19 cellular contexts compared by ENCODE assay signal in genomic region chr2:192011196-192011595, GRCh38.
DNase-seq lines count a peak whose midpoint lies in the region; FAIRE-seq and TF ChIP-seq lines count a peak whose summit lies in the region.
"Had no signal": no experiment of that assay in that cellular context is flagged by ENCODE, and none has a peak within 500 bp of the region (broad histone marks: within the 10 kb centered on the region; RNA-seq: fewer than 3 reads in every experiment).

No MANE protein-coding gene starts in this region.

- no peaks in the 10 kb centered on the region for H3K79me2 ChIP-seq in H9 (ENCODE audit: insufficient read depth, low read length)
- no peaks in the 10 kb centered on the region for H3K79me2 ChIP-seq in fibroblast of lung (ENCODE audit: control insufficient read depth, insufficient read depth, low read length)
- H3K79me2 ChIP-seq in osteoblast (ENCODE audit: insufficient read depth, low read length): no peaks in the 10 kb centered on the region
- no peaks in the 10 kb centered on the region for H3K79me2 ChIP-seq in hepatocyte

- no peak overlapping the region for H3K56ac ChIP-seq in H9 (ENCODE audit: insufficient read length, low read depth, low read length)

- DNase-seq in H9 (no peak), astrocyte of the spinal cord (ENCODE audit: low read depth, low spot score) (peak; percentile 68), fibroblast of lung (ENCODE audit: low read depth in 2 of 2) (peak; percentile 64 to 77), osteoblast (ENCODE audit: insufficient read length, low spot score, missing footprints) (peak; percentile 57), hepatocyte (ENCODE audit: low spot score) (no peak), A673 (ENCODE audit: low spot score) (no peak), cardiac septum (ENCODE audit: low spot score) (no peak), GM12891 (ENCODE audit: insufficient read length, low spot score) (no peak)
- DNase-seq: ACHN; DMS79; H7; NCI-H1092 treated with DMSO at 0.1 percent for 48 hours; NCI-H146; NCI-H2081; NK-92 treated with Interleukin-12 subunit alpha and Interleukin-12 subunit beta, amount 100 ng/mL, for 24 hours; Peyer's patch had no signal

- no peaks in the 10 kb centered on the region for H3K9me3 Mint-ChIP-seq in H9
- H3K9me3 Mint-ChIP-seq: IgD-negative memory B cell had no signal

- H3K4me1 ChIP-seq in H9 (ENCODE audit: insufficient read depth, low read length) (no peaks in the 10 kb centered on the region), fibroblast of lung (ENCODE audit: control insufficient read depth, extremely low read depth, insufficient read depth, low read length) (no peaks in the 10 kb centered on the region), osteoblast (ENCODE audit: insufficient read depth, low read length) (peaks cover 7% of the 10 kb centered on the region), hepatocyte (ENCODE audit: insufficient read depth) (no peaks in the 10 kb centered on the region), A673 (ENCODE audit: insufficient read depth, low read length, poor library complexity, severe bottlenecking) (no peaks in the 10 kb centered on the region)
- H3K4me1 ChIP-seq: Peyer's patch had no signal

- H3K36me3 Mint-ChIP-seq in H9 (ENCODE audit: insufficient read depth in 1 of 3, low read depth in 3 of 3): no peaks in the 10 kb centered on the region
- H3K36me3 Mint-ChIP-seq: CD14-positive monocyte, IgD-negative memory B cell had no signal

- no peak overlapping the region for H3K4me3 ChIP-seq in astrocyte of the spinal cord (ENCODE audit: low read depth, low read length)
- H3K4me3 ChIP-seq in fibroblast of lung (replicated peaks in 1 of 4; ENCODE audit: control extremely low read depth in 1 of 4, insufficient read depth in 1 of 4, low read depth in 3 of 4, low read length in 4 of 4): no peak overlapping the region
- no peak overlapping the region for H3K4me3 ChIP-seq in osteoblast (ENCODE audit: insufficient read depth, low read length)
- H3K4me3 ChIP-seq in hepatocyte: no peak overlapping the region
- no peak overlapping the region for H3K4me3 ChIP-seq in A673 (ENCODE audit: low read depth, low read length, poor library complexity, severe bottlenecking)
- H3K4me3 ChIP-seq: Peyer's patch had no signal

- H2BK120ac ChIP-seq in H9 (ENCODE audit: low read depth, low read length, poor library complexity, severe bottlenecking): no peak overlapping the region

- H4K8ac ChIP-seq in H9 (replicated peaks; ENCODE audit: insufficient read length, low read depth, low read length): no peak overlapping the region

- no peak overlapping the region for H2AFZ ChIP-seq in H9 (ENCODE audit: low read length)
- H2AFZ ChIP-seq in fibroblast of lung (ENCODE audit: low read length): peak overlapping the region; percentile 31
- peak overlapping the region; percentile 69 for H2AFZ ChIP-seq in osteoblast (ENCODE audit: low read length)
- H2AFZ ChIP-seq in hepatocyte: no peak overlapping the region

- in situ Hi-C loops in astrocyte of the spinal cord (cut with HindIII; ENCODE audit: low sequenced_read_pairs): no loop called here

- H3K9me2 ChIP-seq in hepatocyte (replicated peaks; ENCODE audit: insufficient read depth): no peaks in the 10 kb centered on the region

- TF ChIP-seq POLR2A in GM12891 (IDR thresholded peaks at IDR 0.05; ENCODE audit: low read depth, low read length): no peak

- intact Hi-C loops in A673 (cut with micrococcal nuclease; ENCODE audit: unreplicated experiment): no loop called here
- intact Hi-C loops in cardiac septum (cut with DNase I): no loop called here

- CTCF ChIA-PET in A673 (lab: Charles Lee): no interaction called here

- H3K27me3 ChIP-seq in H9 (ENCODE audit: insufficient read depth, low read length) (no peaks in the 10 kb centered on the region), fibroblast of lung (ENCODE audit: control insufficient read depth, insufficient read depth, low read length) (no peaks in the 10 kb centered on the region), osteoblast (ENCODE audit: insufficient read depth, low read length) (peaks cover 2% of the 10 kb centered on the region), hepatocyte (no peaks in the 10 kb centered on the region), A673 (replicated peaks; ENCODE audit: insufficient read depth, low read depth, low read length, poor library complexity) (no peaks in the 10 kb centered on the region)
- H3K27me3 ChIP-seq: Peyer's patch had no signal

- no peak overlapping the region for H3K23ac ChIP-seq in H9 (ENCODE audit: insufficient read length, low read depth, low read length)

- H2BK12ac ChIP-seq in H9 (ENCODE audit: insufficient read length, low read depth, low read length): no peak overlapping the region

- H3K18ac ChIP-seq in H9 (ENCODE audit: insufficient read length, low read depth, low read length): no peak overlapping the region

- H4K20me1 ChIP-seq in H9 (ENCODE audit: control insufficient read depth, insufficient read depth, insufficient read length) (no peaks in the 10 kb centered on the region), fibroblast of lung (ENCODE audit: control insufficient read depth, extremely low read depth, insufficient read depth, low read length) (no peaks in the 10 kb centered on the region), osteoblast (ENCODE audit: insufficient read depth, low read length) (no peaks in the 10 kb centered on the region), hepatocyte (ENCODE audit: insufficient read depth, poor library complexity, severe bottlenecking) (no peaks in the 10 kb centered on the region)

- H3K27ac Mint-ChIP-seq in H9: peak overlapping the region in 2 of 3 experiments; percentile 2 to 20; a peak in 2 of 7 replicates
- H3K27ac Mint-ChIP-seq: IgD-negative memory B cell had no signal

- no peak overlapping the region for H3K4ac ChIP-seq in H9 (ENCODE audit: low read depth, low read length)

- H2AK5ac ChIP-seq in H9 (ENCODE audit: insufficient read length, low read length): no peak overlapping the region

- BruUV-seq in A673 (replicated peaks; lab: Mats Ljungman, UMichigan): no TSS peak

- peak overlapping the region; percentile 76 for H3T11ph ChIP-seq in H9 (ENCODE audit: low read length)

- no peak overlapping the region for H4K5ac ChIP-seq in H9 (ENCODE audit: insufficient read length, low read depth, low read length)

- no peak overlapping the region for H2BK15ac ChIP-seq in H9 (ENCODE audit: low read depth, low read length)

- no peaks in the 10 kb centered on the region for H3K23me2 ChIP-seq in H9 (ENCODE audit: insufficient read length, low read depth, low read length, poor library complexity, severe bottlenecking)

- no peak overlapping the region for H3K14ac ChIP-seq in H9 (ENCODE audit: insufficient read depth, low read length)

- H3K79me1 ChIP-seq in H9 (ENCODE audit: insufficient read depth, low read depth, low read length, poor library complexity, severe bottlenecking): no peaks in the 10 kb centered on the region

- H3K4me1 Mint-ChIP-seq in H9: peaks cover 26 to 27% of the 10 kb centered on the region in 2 experiments
- H3K4me1 Mint-ChIP-seq: CD14-positive monocyte, IgD-negative memory B cell had no signal

- no peak overlapping the region for H3K27ac ChIP-seq in H9 (ENCODE audit: insufficient read length, low read depth, low read length)
- H3K27ac ChIP-seq in fibroblast of lung (ENCODE audit: insufficient read depth, low read length): no peak overlapping the region
- no peak overlapping the region for H3K27ac ChIP-seq in osteoblast (ENCODE audit: low read depth, low read length)
- H3K27ac ChIP-seq in hepatocyte: no peak overlapping the region
- H3K27ac ChIP-seq in A673 (ENCODE audit: low read depth, low read length, poor library complexity, severe bottlenecking): no peak overlapping the region
- H3K27ac ChIP-seq: Peyer's patch had no signal

- no peaks in the 10 kb centered on the region for H3K36me3 ChIP-seq in fibroblast of lung (ENCODE audit: control insufficient read depth, insufficient read depth, low read length)
- H3K36me3 ChIP-seq in osteoblast (ENCODE audit: insufficient read depth, low read length): no peaks in the 10 kb centered on the region
- H3K36me3 ChIP-seq in hepatocyte (replicated peaks; ENCODE audit: insufficient read depth, low read depth): no peaks in the 10 kb centered on the region
- H3K36me3 ChIP-seq in A673 (ENCODE audit: insufficient read depth, low read length, poor library complexity, severe bottlenecking): no peaks in the 10 kb centered on the region
- H3K36me3 ChIP-seq: Peyer's patch had no signal

- no peak overlapping the region for H2BK5ac ChIP-seq in H9 (ENCODE audit: insufficient read length, low read length)

- H3K9ac ChIP-seq in H9 (ENCODE audit: extremely low read depth, insufficient read length, low read length): no peak overlapping the region
- H3K9ac ChIP-seq in fibroblast of lung (ENCODE audit: insufficient read depth, low read length): no peak overlapping the region

- no peak overlapping the region for H3K4me2 ChIP-seq in H9 (ENCODE audit: insufficient read depth, insufficient read length, low read length)
- no peak overlapping the region for H3K4me2 ChIP-seq in fibroblast of lung (ENCODE audit: extremely low read depth, insufficient read depth, low read length)
- peak overlapping the region; percentile 33 for H3K4me2 ChIP-seq in osteoblast (ENCODE audit: insufficient read depth, low read length)
- H3K4me2 ChIP-seq in hepatocyte: no peak overlapping the region

- H3K9me3 ChIP-seq in H9 (ENCODE audit: control insufficient read depth, low read depth, low read length) (no peaks in the 10 kb centered on the region), fibroblast of lung (ENCODE audit: control insufficient read depth, insufficient read depth, low read depth, low read length) (no peaks in the 10 kb centered on the region), osteoblast (ENCODE audit: low read depth, low read length) (no peaks in the 10 kb centered on the region), hepatocyte (ENCODE audit: low read depth) (no peaks in the 10 kb centered on the region), A673 (ENCODE audit: low read depth, low read length, poor library complexity, severe bottlenecking) (no peaks in the 10 kb centered on the region)
- H3K9me3 ChIP-seq: Peyer's patch had no signal

- TF ChIP-seq CTCF in H9 (conservative IDR thresholded peaks at IDR 0.05) (no peak), astrocyte of the spinal cord (IDR thresholded peaks at IDR 0.05; ENCODE audit: low read depth, low read length) (no peak), fibroblast of lung (conservative IDR thresholded peaks at IDR 0.05 in 1 of 2, IDR thresholded peaks at IDR 0.05 in 1 of 2; ENCODE audit: low read depth in 1 of 2, low read length in 2 of 2) (no peak), osteoblast (IDR thresholded peaks at IDR 0.05; ENCODE audit: extremely low read depth, low read depth, low read length) (no peak), hepatocyte (IDR thresholded peaks at IDR 0.05; ENCODE audit: poor library complexity) (no peak), A673 (conservative IDR thresholded peaks at IDR 0.05; ENCODE audit: low read depth, low read length) (no peak)

- no peak overlapping the region for H4K91ac ChIP-seq in H9 (ENCODE audit: insufficient read length, low read depth, low read length)

- FAIRE-seq in GM12891 (lab: Jason Lieb, UNC): no peak
- FAIRE-seq: HTR-8/SVneo had no signal

- no CpG with 5 or more reads among the region's 1 CpG for WGBS in H9 (ENCODE audit: extremely low coverage, insufficient read length, low lambda C conversion rate)
- 79% methylated on average over 1 of the region's 1 CpG for WGBS in hepatocyte (ENCODE audit: low lambda C conversion rate, missing lambda C conversion rate)

- POLR2A ChIA-PET in A673 (lab: Charles Lee; ENCODE audit: low non-redundant PET): no interaction called here

- H3K4me3 Mint-ChIP-seq in H9: no peak overlapping the region
- H3K4me3 Mint-ChIP-seq: CD14-positive monocyte, IgD-negative memory B cell had no signal

- no peaks in the 10 kb centered on the region; the same call in 1 of the 2 replicates for H3K27me3 Mint-ChIP-seq in H9 (ENCODE audit: low read depth)

- H2BK20ac ChIP-seq in H9 (ENCODE audit: low read depth, low read length, poor library complexity, severe bottlenecking): peak overlapping the region; percentile 45

Comparison
In these comparisons a context has a peak if more than half of its experiments do, and no peak if none do; other contexts are left out.
1. DNase-seq: peak in astrocyte of the spinal cord (single experiment), fibroblast of lung (2 of 2) and osteoblast (single experiment); none in H9 (single experiment), hepatocyte (single experiment), A673 (single experiment), cardiac septum (single experiment) and GM12891 (single experiment).
2. H2AFZ ChIP-seq: peak in fibroblast of lung (single experiment) and osteoblast (single experiment); none in H9 (single experiment) and hepatocyte (single experiment).